Comparison of ENCODE assay signal across 8 cellular contexts in the genomic region with DNA sequence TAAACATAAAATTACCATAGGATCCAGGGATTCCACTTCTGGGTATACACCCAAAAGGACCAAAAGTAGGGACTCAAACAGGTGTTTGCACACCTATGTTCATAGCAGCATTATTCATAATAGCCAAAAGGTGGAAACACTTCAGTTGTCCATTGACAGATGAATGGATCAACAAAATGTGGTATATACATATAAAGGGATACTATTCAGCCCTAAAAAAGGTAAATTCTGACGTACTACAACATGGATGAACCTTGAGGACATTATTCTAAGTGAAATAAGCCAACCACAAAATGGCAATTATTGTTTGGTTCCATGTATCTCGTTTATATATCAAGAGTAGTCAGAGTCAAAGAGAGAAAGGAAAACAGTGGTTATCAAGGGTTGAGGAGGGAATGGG.
"Had no signal": no experiment of that assay in that cellular context is flagged by ENCODE, and none has a peak within 500 bp of the region (broad histone marks: within the 10 kb centered on the region; RNA-seq: fewer than 3 reads in every experiment).

No MANE protein-coding gene starts in this region.

- ATAC-seq: GM12878 had no signal

- H3K4me3 ChIP-seq: GM12878 had no signal

- FAIRE-seq: G401.6, GM12878, GM12891, GM12892, GM18507, GM19239 had no signal

- DNase-seq: GDM1, GF-D8 had no signal
